ENCODE assay signal across 9 cellular contexts in genomic region chr7:32879460-32879859, GRCh38. TPM values are rescaled to one million over a fixed set of nuclear protein-coding genes. Genes with fewer than 3 reads are reported as not detected.
DNase-seq lines count a peak whose midpoint lies in the region; ATAC-seq, FAIRE-seq and TF ChIP-seq lines count a peak whose summit lies in the region.
"Had no signal": no experiment of that assay in that cellular context is flagged by ENCODE, and none has a peak within 500 bp of the region (broad histone marks: within the 10 kb centered on the region; RNA-seq: fewer than 3 reads in every experiment).

No MANE protein-coding gene starts in this region.

- no peak for TF ChIP-seq POLR2A in GM12878 (IDR thresholded peaks at IDR 0.05; ENCODE audit: low read depth, low read length)

- no peak overlapping the region for H2AFZ ChIP-seq in GM12878 (ENCODE audit: control insufficient read depth, low read depth, low read length)

- in situ Hi-C loops in GM12878 (cut with MboI): no loop called here

- H3K4me2 ChIP-seq in GM12878 (ENCODE audit: control insufficient read depth, insufficient read depth): no peak overlapping the region
- H3K4me2 ChIP-seq in mesendoderm (ENCODE audit: low read length): no peak overlapping the region

- no peaks in the 10 kb centered on the region for H3K27me3 ChIP-seq in GM12878 (replicated peaks in 1 of 2; ENCODE audit: control insufficient read depth in 2 of 2, insufficient read depth in 2 of 2, low read length in 1 of 2)
- H3K27me3 ChIP-seq in mesendoderm (ENCODE audit: insufficient read depth, low read length, poor library complexity): no peaks in the 10 kb centered on the region
- H3K27me3 ChIP-seq: colonic mucosa had no signal

- H3K27ac ChIP-seq in GM12878 (ENCODE audit: control insufficient read depth, insufficient read depth) (peak overlapping the region; percentile 42; the same call in 1 of the 2 replicates), mesendoderm (ENCODE audit: low read depth, low read length) (no peak overlapping the region)
- H3K27ac ChIP-seq: colonic mucosa had no signal

- intact Hi-C loops in GM12878 (cut with micrococcal nuclease; ENCODE audit: unreplicated experiment): no loop called here

- TF ChIP-seq EP300 in GM12878 (IDR thresholded peaks at IDR 0.05; ENCODE audit: borderline replicate concordance in 1 of 2, control insufficient read depth in 1 of 2, low read depth in 2 of 2, low read length in 2 of 2): no peak

- H2AK5ac ChIP-seq in mesendoderm (ENCODE audit: low read length): no peak overlapping the region

- TF ChIP-seq RAD21 in GM12878 (IDR thresholded peaks at IDR 0.05; ENCODE audit: insufficient read depth, low read depth, low read length): no peak

- no peaks in the 10 kb centered on the region for H3K9me3 ChIP-seq in GM12878 (replicated peaks; ENCODE audit: control insufficient read depth, insufficient read depth, low read length)
- H3K9me3 ChIP-seq: colonic mucosa had no signal

- no peak overlapping the region for H4K5ac ChIP-seq in mesendoderm (ENCODE audit: low read length)

- H4K8ac ChIP-seq in mesendoderm (ENCODE audit: low read depth, low read length): peak overlapping the region; percentile 39

- no peak overlapping the region for H2BK15ac ChIP-seq in mesendoderm (replicated peaks; ENCODE audit: low read depth)

- no peak overlapping the region for H3K4ac ChIP-seq in mesendoderm (ENCODE audit: low read depth, low read length)

- POLR2A ChIA-PET in GM12878 (lab: Charles Lee): no interaction called here

- no peak overlapping the region for H3K9ac ChIP-seq in GM12878 (ENCODE audit: control insufficient read depth, insufficient read depth, low read length)
- no peak overlapping the region for H3K9ac ChIP-seq in mesendoderm (ENCODE audit: low read length)

- peaks cover 2 to 10% of the 10 kb centered on the region in 2 experiments; a peak in 2 of 4 replicates for H3K36me3 ChIP-seq in GM12878 (ENCODE audit: control insufficient read depth in 2 of 2, insufficient read depth in 2 of 2, low read length in 1 of 2)
- peaks cover 2% of the 10 kb centered on the region for H3K36me3 ChIP-seq in mesendoderm (ENCODE audit: control insufficient read depth, insufficient read depth, low read length)

- H2BK120ac ChIP-seq in mesendoderm (ENCODE audit: low read depth, low read length): no peak overlapping the region

- 44% methylated on average over 2 of the region's 2 CpGs for whole genome bisulfite sequencing in GM12878 (ENCODE audit: insufficient coverage, insufficient replicate concordance, low lambda C conversion rate, missing lambda C conversion rate)
- WGBS in mesendoderm (ENCODE audit: extremely low coverage, insufficient coverage, low lambda C conversion rate): no CpG with 5 or more reads among the region's 2 CpGs

- H3K56ac ChIP-seq in mesendoderm (ENCODE audit: low read length): no peak overlapping the region

- H3K4me3 ChIP-seq in GM12878: no peak overlapping the region
- H3K4me3 ChIP-seq in mesendoderm (ENCODE audit: low read length): no peak overlapping the region
- H3K4me3 ChIP-seq: colonic mucosa had no signal

- H4K20me1 ChIP-seq in GM12878 (ENCODE audit: control insufficient read depth, insufficient read depth): no peaks in the 10 kb centered on the region

- BruUV-seq in GM12878 (replicated peaks; lab: Mats Ljungman, UMichigan): no TSS peak

- H3K79me2 ChIP-seq in GM12878 (ENCODE audit: control insufficient read depth, insufficient read depth, low read length) (peaks cover 52% of the 10 kb centered on the region), mesendoderm (ENCODE audit: control insufficient read depth, insufficient read depth, low read length) (peaks cover 37% of the 10 kb centered on the region)

- SMC1A ChIA-PET in GM12878 (lab: Charles Lee; ENCODE audit: uncharacterized antibody, unreplicated experiment): interaction anchor here (1.3 to 2.2 kb wide), 2 partner anchors 14 to 33 kb away, joined by 3 to 6 read pairs; no protein-coding TSS in a partner anchor

- no peak overlapping the region for H2BK5ac ChIP-seq in mesendoderm (ENCODE audit: low read length)

- peak; percentile 71 for ATAC-seq in GM12878
- ATAC-seq in GM21526 (IDR thresholded peaks at IDR 0.05; ENCODE audit: low FRiP score, unreplicated experiment): no peak

- RAD21 ChIA-PET in GM12878 (lab: Charles Lee; ENCODE audit: unreplicated experiment): no interaction called here

- CTCF ChIA-PET in GM12878 (lab: Yijun Ruan, JAX): interaction anchor here (1.1 to 2.1 kb wide), 2 partner anchors 32 to 33 kb away, joined by 3 to 4 read pairs; no protein-coding TSS in a partner anchor

- no peak overlapping the region for H3K23ac ChIP-seq in mesendoderm (ENCODE audit: low read length)

- no peak overlapping the region for H3K18ac ChIP-seq in mesendoderm (ENCODE audit: low read length)

- DNase-seq in DMS53 treated with DMSO at 0.1 percent for 48 hours (lab: John Stamatoyannopoulos, UW; ENCODE audit: unreplicated experiment) (peak; percentile 27), HTR-8/SVneo (ENCODE audit: insufficient read length, low spot score) (no peak), GM12878 (ENCODE audit: low read depth, low spot score) (no peak), mesendoderm (no peak), ecto neural progenitor cell (ENCODE audit: low spot score) (no peak), NCI-H128 (lab: John Stamatoyannopoulos, UW; ENCODE audit: unreplicated experiment) (no peak), glomerular visceral epithelial cell (ENCODE audit: extremely low spot score) (no peak)
- DNase-seq: colonic mucosa had no signal

- H3K4me1 ChIP-seq in GM12878 (ENCODE audit: control insufficient read depth, insufficient read depth, low read length) (no peaks in the 10 kb centered on the region), mesendoderm (ENCODE audit: control insufficient read depth, low read depth, low read length) (no peaks in the 10 kb centered on the region)
- H3K4me1 ChIP-seq: colonic mucosa had no signal

- TF ChIP-seq CTCF in GM12878 (IDR thresholded peaks at IDR 0.05 in 2 of 3, conservative IDR thresholded peaks at IDR 0.05 in 1 of 3; ENCODE audit: control insufficient read depth in 2 of 3, extremely low read depth in 1 of 3, insufficient read depth in 1 of 3, low read depth in 3 of 3, low read length in 3 of 3): no peak

- FAIRE-seq in HTR-8/SVneo (lab: Jason Lieb, UNC) (peak; percentile 66), GM12878 (lab: Jason Lieb, UNC) (peak; percentile 41)

- H3K79me1 ChIP-seq in mesendoderm (ENCODE audit: low read length): peaks cover 4% of the 10 kb centered on the region

TF ChIP-seq in GM12878, 131 proteins besides CTCF, POLR2A, EP300 and RAD21:
- TF ChIP-seq SMAD1 (IDR thresholded peaks at IDR 0.05; ENCODE audit: low read depth, partially characterized antibody) (no peak), RBBP5 (conservative IDR thresholded peaks at IDR 0.05) (no peak), ZSCAN29 (IDR thresholded peaks at IDR 0.05) (no peak), NFXL1 (IDR thresholded peaks at IDR 0.05; ENCODE audit: borderline replicate concordance) (no peak), MEF2B (IDR thresholded peaks at IDR 0.05; ENCODE audit: partially characterized antibody, poor library complexity, severe bottlenecking) (no peak), ZNF207 (IDR thresholded peaks at IDR 0.05; ENCODE audit: borderline replicate concordance) (no peak), NR2F1 (conservative IDR thresholded peaks at IDR 0.05) (no peak), CREM (IDR thresholded peaks at IDR 0.05; ENCODE audit: low read depth) (no peak)
- TF ChIP-seq, protein P1, sequence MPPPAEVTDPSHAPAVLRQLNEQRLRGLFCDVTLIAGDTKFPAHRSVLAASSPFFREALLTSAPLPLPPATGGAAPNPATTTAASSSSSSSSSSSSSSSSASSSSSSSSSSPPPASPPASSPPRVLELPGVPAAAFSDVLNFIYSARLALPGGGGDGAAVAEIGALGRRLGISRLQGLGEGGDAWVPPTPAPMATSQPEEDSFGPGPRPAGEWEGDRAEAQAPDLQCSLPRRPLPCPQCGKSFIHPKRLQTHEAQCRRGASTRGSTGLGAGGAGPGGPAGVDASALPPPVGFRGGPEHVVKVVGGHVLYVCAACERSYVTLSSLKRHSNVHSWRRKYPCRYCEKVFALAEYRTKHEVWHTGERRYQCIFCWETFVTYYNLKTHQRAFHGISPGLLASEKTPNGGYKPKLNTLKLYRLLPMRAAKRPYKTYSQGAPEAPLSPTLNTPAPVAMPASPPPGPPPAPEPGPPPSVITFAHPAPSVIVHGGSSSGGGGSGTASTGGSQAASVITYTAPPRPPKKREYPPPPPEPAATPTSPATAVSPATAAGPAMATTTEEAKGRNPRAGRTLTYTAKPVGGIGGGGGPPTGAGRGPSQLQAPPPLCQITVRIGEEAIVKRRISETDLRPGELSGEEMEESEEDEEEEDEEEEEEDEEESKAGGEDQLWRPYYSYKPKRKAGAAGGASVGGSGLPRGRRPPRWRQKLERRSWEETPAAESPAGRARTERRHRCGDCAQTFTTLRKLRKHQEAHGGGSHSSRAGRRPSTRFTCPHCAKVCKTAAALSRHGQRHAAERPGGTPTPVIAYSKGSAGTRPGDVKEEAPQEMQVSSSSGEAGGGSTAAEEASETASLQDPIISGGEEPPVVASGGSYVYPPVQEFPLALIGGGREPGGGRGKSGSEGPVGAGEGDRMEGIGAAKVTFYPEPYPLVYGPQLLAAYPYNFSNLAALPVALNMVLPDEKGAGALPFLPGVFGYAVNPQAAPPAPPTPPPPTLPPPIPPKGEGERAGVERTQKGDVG (CRISPR knock-in tag; IDR thresholded peaks at IDR 0.05): no peak

RNA-seq across cellular contexts. Expression of gene KBTBD2, which starts 12.1 kb away (rescaled TPM):
- total RNA-seq in GM12878 (2013; cell fraction: nucleolus; rRNA removed): 66.7 and 71.4 TPM in 2 replicates
- 20.0 and 20.2 TPM in 2 replicates for total RNA-seq in GM12878 (2014; rRNA removed)
- total RNA-seq in GM12878 (2014; rRNA removed; fragmentation: Illumina TruSeq; extraction: Trizol): 18.9 and 19.5 TPM in 2 replicates
- 11.8 and 16.0 TPM in 2 replicates for total RNA-seq in GM12878 (2021)
- 10.7 TPM for polyA plus RNA-seq in GM12878 (2011; ENCODE audit: low read depth)
- polyA plus RNA-seq in GM12878 (2011; rRNA removed): 22.3 and 31.5 TPM in 2 replicates
- polyA plus RNA-seq in GM12878 (2011; cell fraction: cytosol; rRNA removed): 9.0 and 12.0 TPM in 2 replicates
- polyA plus RNA-seq in GM12878 (2011; cell fraction: nucleus; rRNA removed): 19.2 and 19.8 TPM in 2 replicates
- polyA plus RNA-seq in GM12878 (2012): 12.0 and 12.3 TPM in 2 replicates
- polyA plus RNA-seq in GM12878 (2014; fragmentation: Illumina TruSeq; extraction: Trizol): 16.9 and 21.7 TPM in 2 replicates
- polyA plus RNA-seq in GM12878 (2014; fragmentation: Nextera tagmentation; extraction: Ambion mirVana): 1 to 10 TPM; 8.1 to 8.3 TPM
- polyA plus RNA-seq in GM12878 (2014; rRNA removed): 14.5 and 16.4 TPM in 2 replicates
- 10 to 100 TPM; 11.9 to 12.4 TPM for polyA plus RNA-seq in GM12878 (2016; fragmentation: Nextera tagmentation; extraction: Ambion mirVana)
- 33.3 and 57.5 TPM in 2 replicates for polyA minus RNA-seq in GM12878 (2011; rRNA and poly(A)+ RNA removed)
- polyA minus RNA-seq in GM12878 (2011; cell fraction: cytosol; rRNA and poly(A)+ RNA removed): 9.5 and 15.2 TPM in 2 replicates
- polyA minus RNA-seq in GM12878 (2011; cell fraction: nucleus; rRNA and poly(A)+ RNA removed): 15.0 and 19.3 TPM in 2 replicates
- 24.2 TPM for polyA plus RNA-seq in mesendoderm (2013, experiment 1 of 2)
- polyA plus RNA-seq in mesendoderm (2013, experiment 2 of 2): 23.9 TPM
